Comparison of ENCODE assay signal across 21 cellular contexts in genomic region chr22:38710866-38711265, GRCh38. TPM values are rescaled to one million over a fixed set of nuclear protein-coding genes. Genes with fewer than 3 reads are reported as not detected.
A peak's percentile ranks its signal among the peaks of the same experiment; 100 is the strongest.
DNase-seq lines count a peak whose midpoint lies in the region; ATAC-seq and TF ChIP-seq lines count a peak whose summit lies in the region.
"Had no signal": no experiment of that assay in that cellular context is flagged by ENCODE, and none has a peak within 500 bp of the region (broad histone marks: within the 10 kb centered on the region; RNA-seq: fewer than 3 reads in every experiment).

No MANE protein-coding gene starts in this region.

- no peak overlapping the region for H3K4me3 ChIP-seq in epithelial cell of esophagus (ENCODE audit: low read length)
- H3K4me3 ChIP-seq in upper lobe of right lung, result no peak overlapping the region
- H3K4me3 ChIP-seq: A549; BLaER1 treated with 17β-estradiol and CSF1 and Interleukin-3, amounts not matched to agents 10 nM and 100 nM; MG63; SJCRH30 had no signal

- peak overlapping the region; percentile 54 for H3K27ac Mint-ChIP-seq in activated naive CD8-positive, alpha-beta T cell
- H3K27ac Mint-ChIP-seq in activated naive CD8-positive, alpha-beta T cell treated with anti-CD3 and anti-CD28 coated beads for 36 hours, result no peak overlapping the region
- peak overlapping the region; percentile 36 for H3K27ac Mint-ChIP-seq in activated T-helper 1 cell treated with anti-CD3 and anti-CD28 coated beads, Interleukin-12 subunit alpha, Interleukin-12 subunit beta, Interleukin-2, Interleukin-4 antibody, amounts not matched to agents 30 ng/mL and 10 ng/mL and 1 ng/mL, durations not matched to agents 14 hours and 24 hours and 36 hours
- peak overlapping the region; percentile 38 for H3K27ac Mint-ChIP-seq in stimulated activated memory B cell treated with anti-CD40 and anti-IgM and Interleukin-4, amounts not matched to agents 10 μg/mL and 1 μg/mL and 100 μg/mL, for 72 hours

- H3K4me3 Mint-ChIP-seq in activated naive CD8-positive, alpha-beta T cell, result no peak overlapping the region
- no peak overlapping the region for H3K4me3 Mint-ChIP-seq in activated naive CD8-positive, alpha-beta T cell treated with anti-CD3 and anti-CD28 coated beads for 36 hours
- H3K4me3 Mint-ChIP-seq in activated T-helper 1 cell treated with anti-CD3 and anti-CD28 coated beads, Interleukin-12 subunit alpha, Interleukin-12 subunit beta, Interleukin-2, Interleukin-4 antibody, amounts not matched to agents 30 ng/mL and 10 ng/mL and 1 ng/mL, durations not matched to agents 14 hours and 24 hours and 36 hours, result no peak overlapping the region
- no peak overlapping the region for H3K4me3 Mint-ChIP-seq in stimulated activated memory B cell treated with anti-CD40 and anti-IgM and Interleukin-4, amounts not matched to agents 10 μg/mL and 1 μg/mL and 100 μg/mL, for 72 hours

- no peak for DNase-seq in activated naive CD8-positive, alpha-beta T cell treated with anti-CD3 and anti-CD28 coated beads for 36 hours
- DNase-seq in activated T-helper 1 cell treated with anti-CD3 and anti-CD28 coated beads, Interleukin-12 subunit alpha, Interleukin-12 subunit beta, Interleukin-2, Interleukin-4 antibody, amounts not matched to agents 30 ng/mL and 10 ng/mL and 1 ng/mL, durations not matched to agents 14 hours and 24 hours and 36 hours (ENCODE audit: low spot score), result no peak
- peak; percentile 74 for DNase-seq in epithelial cell of esophagus (ENCODE audit: low read depth)
- no peak for DNase-seq in upper lobe of right lung
- no peak for DNase-seq in substantia nigra (lab: John Stamatoyannopoulos, UW)
- DNase-seq: CD8-positive, alpha-beta memory T cell; DMS53; EL; MG63; NCI-H1048; NCI-H1436 treated with DMSO at 0.1 percent for 48 hours; NCI-H2029; NCI-H345; NCI-H524 treated with DMSO at 0.1 percent for 48 hours; SJCRH30 had no signal

- peaks cover 34% of the 10 kb centered on the region for H3K4me1 ChIP-seq in upper lobe of right lung

- no peaks in the 10 kb centered on the region for H3K27me3 ChIP-seq in upper lobe of right lung
- H3K27me3 ChIP-seq: BLaER1 treated with 17β-estradiol and CSF1 and Interleukin-3, amounts not matched to agents 10 nM and 100 nM; MG63; SJCRH30 had no signal

- ATAC-seq in stimulated activated memory B cell treated with anti-CD40 and anti-IgM and Interleukin-4, amounts not matched to agents 10 μg/mL and 1 μg/mL and 100 μg/mL, for 72 hours, result no peak
- ATAC-seq in upper lobe of right lung, result no peak
- ATAC-seq in HG03520 (IDR thresholded peaks at IDR 0.05; ENCODE audit: unreplicated experiment), result no peak
- ATAC-seq: A549, Panc1 had no signal

- peaks cover 19% of the 10 kb centered on the region for H3K36me3 ChIP-seq in upper lobe of right lung
- H3K36me3 ChIP-seq: SJCRH30 had no signal

- TF ChIP-seq CTCF in epithelial cell of esophagus (IDR thresholded peaks at IDR 0.05; ENCODE audit: insufficient read depth, low read depth, low read length, missing control alignments) (no peak), upper lobe of right lung (IDR thresholded peaks at IDR 0.05) (no peak)

- peaks cover 4% of the 10 kb centered on the region for H3K36me3 Mint-ChIP-seq in activated naive CD8-positive, alpha-beta T cell
- peaks cover 48% of the 10 kb centered on the region for H3K36me3 Mint-ChIP-seq in activated naive CD8-positive, alpha-beta T cell treated with anti-CD3 and anti-CD28 coated beads for 36 hours
- peaks cover 57% of the 10 kb centered on the region for H3K36me3 Mint-ChIP-seq in activated T-helper 1 cell treated with anti-CD3 and anti-CD28 coated beads, Interleukin-12 subunit alpha, Interleukin-12 subunit beta, Interleukin-2, Interleukin-4 antibody, amounts not matched to agents 30 ng/mL and 10 ng/mL and 1 ng/mL, durations not matched to agents 14 hours and 24 hours and 36 hours (ENCODE audit: low read depth)
- peaks cover 38% of the 10 kb centered on the region for H3K36me3 Mint-ChIP-seq in stimulated activated memory B cell treated with anti-CD40 and anti-IgM and Interleukin-4, amounts not matched to agents 10 μg/mL and 1 μg/mL and 100 μg/mL, for 72 hours

- H3K9me3 Mint-ChIP-seq in activated naive CD8-positive, alpha-beta T cell (ENCODE audit: low read depth), result no peaks in the 10 kb centered on the region
- H3K9me3 Mint-ChIP-seq in activated naive CD8-positive, alpha-beta T cell treated with anti-CD3 and anti-CD28 coated beads for 36 hours, result no peaks in the 10 kb centered on the region
- no peaks in the 10 kb centered on the region for H3K9me3 Mint-ChIP-seq in activated T-helper 1 cell treated with anti-CD3 and anti-CD28 coated beads, Interleukin-12 subunit alpha, Interleukin-12 subunit beta, Interleukin-2, Interleukin-4 antibody, amounts not matched to agents 30 ng/mL and 10 ng/mL and 1 ng/mL, durations not matched to agents 14 hours and 24 hours and 36 hours
- no peaks in the 10 kb centered on the region for H3K9me3 Mint-ChIP-seq in stimulated activated memory B cell treated with anti-CD40 and anti-IgM and Interleukin-4, amounts not matched to agents 10 μg/mL and 1 μg/mL and 100 μg/mL, for 72 hours
- H3K9me3 Mint-ChIP-seq: CD8-positive, alpha-beta memory T cell had no signal

- H3K27me3 Mint-ChIP-seq in activated naive CD8-positive, alpha-beta T cell, result no peaks in the 10 kb centered on the region
- no peaks in the 10 kb centered on the region for H3K27me3 Mint-ChIP-seq in activated naive CD8-positive, alpha-beta T cell treated with anti-CD3 and anti-CD28 coated beads for 36 hours
- H3K27me3 Mint-ChIP-seq in activated T-helper 1 cell treated with anti-CD3 and anti-CD28 coated beads, Interleukin-12 subunit alpha, Interleukin-12 subunit beta, Interleukin-2, Interleukin-4 antibody, amounts not matched to agents 30 ng/mL and 10 ng/mL and 1 ng/mL, durations not matched to agents 14 hours and 24 hours and 36 hours (ENCODE audit: insufficient read depth), result no peaks in the 10 kb centered on the region
- no peaks in the 10 kb centered on the region for H3K27me3 Mint-ChIP-seq in stimulated activated memory B cell treated with anti-CD40 and anti-IgM and Interleukin-4, amounts not matched to agents 10 μg/mL and 1 μg/mL and 100 μg/mL, for 72 hours
- H3K27me3 Mint-ChIP-seq: CD8-positive, alpha-beta memory T cell had no signal

- no peaks in the 10 kb centered on the region for H3K9me3 ChIP-seq in upper lobe of right lung
- H3K9me3 ChIP-seq: A549; BLaER1 treated with 17β-estradiol and CSF1 and Interleukin-3, amounts not matched to agents 10 nM and 100 nM; MG63; SJCRH30 had no signal

- H3K4me1 Mint-ChIP-seq in activated naive CD8-positive, alpha-beta T cell (ENCODE audit: low read depth), result peaks cover 78% of the 10 kb centered on the region
- peaks cover 74% of the 10 kb centered on the region for H3K4me1 Mint-ChIP-seq in activated naive CD8-positive, alpha-beta T cell treated with anti-CD3 and anti-CD28 coated beads for 36 hours
- H3K4me1 Mint-ChIP-seq in activated T-helper 1 cell treated with anti-CD3 and anti-CD28 coated beads, Interleukin-12 subunit alpha, Interleukin-12 subunit beta, Interleukin-2, Interleukin-4 antibody, amounts not matched to agents 30 ng/mL and 10 ng/mL and 1 ng/mL, durations not matched to agents 14 hours and 24 hours and 36 hours (ENCODE audit: low read depth), result peaks cover 80% of the 10 kb centered on the region
- peaks cover 84% of the 10 kb centered on the region for H3K4me1 Mint-ChIP-seq in stimulated activated memory B cell treated with anti-CD40 and anti-IgM and Interleukin-4, amounts not matched to agents 10 μg/mL and 1 μg/mL and 100 μg/mL, for 72 hours

- H3K27ac ChIP-seq in upper lobe of right lung (no peak overlapping the region), substantia nigra (ENCODE audit: low read depth, low read length, poor library complexity, severe bottlenecking) (no peak overlapping the region)
- H3K27ac ChIP-seq: A549; BLaER1 treated with 17β-estradiol and CSF1 and Interleukin-3, amounts not matched to agents 10 nM and 100 nM; SJCRH30 had no signal

- intact Hi-C loops in activated T-helper 1 cell treated with anti-CD3 and anti-CD28 coated beads, Interleukin-12 subunit alpha, Interleukin-12 subunit beta, Interleukin-2, Interleukin-4 antibody, amounts not matched to agents 30 ng/mL and 10 ng/mL and 1 ng/mL, durations not matched to agents 14 hours and 24 hours and 36 hours (cut with micrococcal nuclease), result no loop called here
- intact Hi-C loops in upper lobe of right lung (cut with DNase I), result no loop called here

RNA-seq across cellular contexts. Expression of gene GTPBP1, which starts 5.1 kb away (rescaled TPM):
- 10 to 100 TPM; 82.4 TPM for total RNA-seq in activated naive CD8-positive, alpha-beta T cell treated with anti-CD3 and anti-CD28 coated beads for 36 hours
- 102 and 111 TPM in 2 replicates for total RNA-seq in activated T-helper 1 cell treated with anti-CD3 and anti-CD28 coated beads, Interleukin-12 subunit alpha, Interleukin-12 subunit beta, Interleukin-2, Interleukin-4 antibody, amounts not matched to agents 30 ng/mL and 10 ng/mL and 1 ng/mL, durations not matched to agents 14 hours and 24 hours and 36 hours
- 72.5 TPM for total RNA-seq in upper lobe of right lung

RNA-seq across cellular contexts. Expression of gene JOSD1, which starts 10.1 kb away (rescaled TPM):
- 10 to 100 TPM; 79.4 to 83.7 TPM for total RNA-seq in activated naive CD8-positive, alpha-beta T cell treated with anti-CD3 and anti-CD28 coated beads for 36 hours
- total RNA-seq in activated T-helper 1 cell treated with anti-CD3 and anti-CD28 coated beads, Interleukin-12 subunit alpha, Interleukin-12 subunit beta, Interleukin-2, Interleukin-4 antibody, amounts not matched to agents 30 ng/mL and 10 ng/mL and 1 ng/mL, durations not matched to agents 14 hours and 24 hours and 36 hours, result 77.7 and 86.0 TPM in 2 replicates
- 52.1 TPM for total RNA-seq in upper lobe of right lung

RNA-seq across cellular contexts. Expression of gene TOMM22, which starts 29.1 kb away (rescaled TPM):
- 100 to 1,000 TPM; 193 to 211 TPM for total RNA-seq in activated naive CD8-positive, alpha-beta T cell treated with anti-CD3 and anti-CD28 coated beads for 36 hours
- 153 and 156 TPM in 2 replicates for total RNA-seq in activated T-helper 1 cell treated with anti-CD3 and anti-CD28 coated beads, Interleukin-12 subunit alpha, Interleukin-12 subunit beta, Interleukin-2, Interleukin-4 antibody, amounts not matched to agents 30 ng/mL and 10 ng/mL and 1 ng/mL, durations not matched to agents 14 hours and 24 hours and 36 hours
- total RNA-seq in upper lobe of right lung, result 51.6 TPM

RNA-seq across cellular contexts. Expression of gene SUN2, which starts 44.9 kb away (rescaled TPM):
- total RNA-seq in activated naive CD8-positive, alpha-beta T cell treated with anti-CD3 and anti-CD28 coated beads for 36 hours, result 10 to 100 TPM; 72.3 to 74.2 TPM
- 146 and 154 TPM in 2 replicates for total RNA-seq in activated T-helper 1 cell treated with anti-CD3 and anti-CD28 coated beads, Interleukin-12 subunit alpha, Interleukin-12 subunit beta, Interleukin-2, Interleukin-4 antibody, amounts not matched to agents 30 ng/mL and 10 ng/mL and 1 ng/mL, durations not matched to agents 14 hours and 24 hours and 36 hours
- total RNA-seq in upper lobe of right lung, result 242 TPM

RNA-seq across cellular contexts. Expression of gene CBY1, which starts 54.4 kb away (rescaled TPM):
- total RNA-seq in activated naive CD8-positive, alpha-beta T cell treated with anti-CD3 and anti-CD28 coated beads for 36 hours, result 10 to 100 TPM; 11.5 to 11.9 TPM
- total RNA-seq in activated T-helper 1 cell treated with anti-CD3 and anti-CD28 coated beads, Interleukin-12 subunit alpha, Interleukin-12 subunit beta, Interleukin-2, Interleukin-4 antibody, amounts not matched to agents 30 ng/mL and 10 ng/mL and 1 ng/mL, durations not matched to agents 14 hours and 24 hours and 36 hours, result 8.6 and 8.8 TPM in 2 replicates
- 34.6 TPM for total RNA-seq in upper lobe of right lung
